Comparison of ENCODE assay signal across 33 cellular contexts in the genomic region with DNA sequence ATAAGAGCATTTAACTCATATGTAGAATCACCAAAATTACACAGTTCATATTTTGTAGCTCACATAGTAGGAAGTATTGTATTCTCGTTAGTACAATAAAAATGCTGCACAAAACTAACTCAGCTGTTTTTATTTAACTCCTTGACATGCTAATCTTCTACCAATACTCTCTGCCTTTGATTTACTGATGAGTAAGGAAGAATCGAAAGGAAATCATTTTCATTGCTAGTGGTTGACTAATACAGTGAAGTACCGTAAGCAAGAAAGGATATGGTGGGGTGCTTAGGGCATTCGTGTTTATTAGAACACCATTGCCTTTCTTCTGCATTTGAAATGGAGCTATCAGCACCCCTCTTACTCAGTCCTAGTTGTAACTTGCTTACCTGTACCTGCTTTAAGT.
"Had no signal": no experiment of that assay in that cellular context is flagged by ENCODE, and none has a peak within 500 bp of the region (broad histone marks: within the 10 kb centered on the region; RNA-seq: fewer than 3 reads in every experiment).

No MANE protein-coding gene starts in this region.

- H3K4me2 ChIP-seq: PC-9 had no signal

- H3K27ac ChIP-seq: cardiac muscle cell, PC-9, RWPE1, VCaP had no signal

- H3K27me3 ChIP-seq: cardiac muscle cell, MG63 had no signal

- H3K36me3 ChIP-seq: cardiac muscle cell, MG63 had no signal

- ATAC-seq: activated CD8-positive, alpha-beta memory T cell treated with anti-CD3 and anti-CD28 coated beads, Interleukin-2, amount 10 ng/mL, durations not matched to agents 7 days and 5 days; activated naive CD8-positive, alpha-beta T cell treated with anti-CD3 and anti-CD28 coated beads, Interleukin-2, amount 50 U/mL, for 24 hours; Right ventricle myocardium inferior; SK-N-SH treated with all-trans-retinoic acid at 6 μM for 48 hours had no signal

- H2AFZ ChIP-seq: PC-9 had no signal

- H3K4me3 ChIP-seq: cardiac muscle cell, MG63, PC-9 had no signal

- H3K9me3 ChIP-seq: MG63 had no signal

- DNase-seq: activated B cell treated with CpG ODN at 0.5 μM for 24 hours; activated CD4-positive, alpha-beta memory T cell treated with anti-CD3 and anti-CD28 coated beads for 36 hours; activated CD4-positive, alpha-beta T cell treated with anti-CD3 and anti-CD28 coated beads for 4 hours; activated CD4-positive, alpha-beta T cell treated with anti-CD3 and anti-CD28 coated beads, Interleukin-2, amount 50 U/mL, for 1 hour; activated CD4-positive, CD25-positive, alpha-beta regulatory T cell treated with anti-CD3 and anti-CD28 coated beads, Interleukin-2, amount 50 U/mL, for 72 hours; activated CD8-positive, alpha-beta memory T cell treated with anti-CD3 and anti-CD28 coated beads, Interleukin-2, amount 10 ng/mL, durations not matched to agents 7 days and 5 days; activated CD8-positive, alpha-beta memory T cell treated with anti-CD3 and anti-CD28 coated beads, Interleukin-2, amount 50 U/mL, for 48 hours; activated effector memory CD4-positive, alpha-beta T cell treated with Interleukin-2 at 50 U/mL for 16 hours; activated naive CD4-positive, alpha-beta T cell treated with anti-CD3 and anti-CD28 coated beads, Interleukin-2, amount 10 ng/mL, durations not matched to agents 7 days and 5 days; activated naive CD8-positive, alpha-beta T cell treated with anti-CD3 and anti-CD28 coated beads, Interleukin-2, amount 50 U/mL, for 24 hours; activated T-cell treated with anti-CD3 and anti-CD28 coated beads, Interleukin-2, amount 50 U/mL, for 48 hours; anterior cingulate cortex; Kasumi-1; MG63; NCI-H1048; NCI-H146; NCI-H187; NCI-H2029 treated with DMSO at 0.1 percent for 48 hours; NCI-H2107; NCI-H2171; NCI-H510A; NCI-H526; NCI-H748 treated with DMSO at 0.1 percent for 48 hours; PC-9; SIG-M5; T-helper 1 cell; T-helper 2 cell; T-helper 9 cell had no signal
